In genomic region chr19:29247912-29248311, GRCh38 we compare ENCODE assay signal across 14 cellular contexts. TPM values are rescaled to one million over a fixed set of nuclear protein-coding genes. Genes with fewer than 3 reads are reported as not detected.
A peak's percentile ranks its signal among the peaks of the same experiment; 100 is the strongest.
DNase-seq lines count a peak whose midpoint lies in the region; ATAC-seq and TF ChIP-seq lines count a peak whose summit lies in the region.
"Had no signal": no experiment of that assay in that cellular context is flagged by ENCODE, and none has a peak within 500 bp of the region (broad histone marks: within the 10 kb centered on the region; RNA-seq: fewer than 3 reads in every experiment).

No MANE protein-coding gene starts in this region.

- H3K36me3 Mint-ChIP-seq in activated T-cell treated with anti-CD3 and anti-CD28 coated beads, Interleukin-2, amount 50 U/mL, for 4 hours (ENCODE audit: insufficient read depth) = no peaks in the 10 kb centered on the region
- H3K36me3 Mint-ChIP-seq in osteocyte (ENCODE audit: unreplicated experiment) = no peaks in the 10 kb centered on the region

- TF ChIP-seq CTCF in HEK293 (tag by site-specific recombination; IDR thresholded peaks at IDR 0.05) (no peak), RWPE1 (conservative IDR thresholded peaks at IDR 0.05; ENCODE audit: low read depth) (no peak), osteocyte (IDR thresholded peaks at IDR 0.05) (no peak)

- peak; percentile 39 for DNase-seq in AG20443 (ENCODE audit: low spot score)
- peak; percentile 11 for DNase-seq in astrocyte of the hippocampus (ENCODE audit: low read depth, low spot score)
- peak; percentile 20 for DNase-seq in myocyte (ENCODE audit: low read depth)
- DNase-seq in RWPE1 (ENCODE audit: low spot score) = no peak
- no peak for DNase-seq in activated T-cell treated with anti-CD3 and anti-CD28 coated beads, Interleukin-2, amount 50 U/mL, for 4 hours
- DNase-seq in osteocyte (ENCODE audit: extremely low spot score, unreplicated experiment) = no peak
- no peak for DNase-seq in T-helper 1 cell
- DNase-seq: AML-193, pancreas had no signal

- H3K4me3 Mint-ChIP-seq in activated T-cell treated with anti-CD3 and anti-CD28 coated beads, Interleukin-2, amount 50 U/mL, for 4 hours = no peak overlapping the region
- H3K4me3 Mint-ChIP-seq in osteocyte (ENCODE audit: unreplicated experiment) = no peak overlapping the region

- H3K27ac ChIP-seq in HEK293 (ENCODE audit: extremely low read depth, low read depth, low read length) (no peak overlapping the region), RWPE1 (no peak overlapping the region)
- H3K27ac ChIP-seq: breast epithelium, pancreas, suprapubic skin had no signal

- peaks cover 23% of the 10 kb centered on the region for H3K27me3 Mint-ChIP-seq in activated T-cell treated with anti-CD3 and anti-CD28 coated beads, Interleukin-2, amount 50 U/mL, for 4 hours (ENCODE audit: low read depth)
- peaks cover 4% of the 10 kb centered on the region for H3K27me3 Mint-ChIP-seq in osteocyte (ENCODE audit: unreplicated experiment)

- no peaks in the 10 kb centered on the region for H3K9me3 ChIP-seq in HEK293 (ENCODE audit: control insufficient read depth, insufficient read depth, low read depth, low read length)
- H3K9me3 ChIP-seq: breast epithelium, Caco-2, pancreas, suprapubic skin had no signal

- POLR2A ChIA-PET in HEK293 (lab: Yijun Ruan, JAX) = no interaction called here
- POLR2A ChIA-PET in RWPE1 (lab: Yijun Ruan, JAX; ENCODE audit: low non-redundant PET) = no interaction called here

- H3K36me3 ChIP-seq in HEK293 (ENCODE audit: control insufficient read depth in 2 of 2, insufficient read depth in 1 of 2, low read length in 2 of 2) = no peaks in the 10 kb centered on the region
- H3K36me3 ChIP-seq: breast epithelium, pancreas, suprapubic skin had no signal

- no peak overlapping the region for H3K27ac Mint-ChIP-seq in osteocyte (ENCODE audit: unreplicated experiment)

- CTCF ChIA-PET in HEK293 (lab: Yijun Ruan, JAX) (interaction anchor here (0.5 to 3.2 kb wide), 7 partner anchors 9 to 347 kb away, joined by 3 to 15 read pairs (median 4); no protein-coding TSS in a partner anchor), RWPE1 (lab: Yijun Ruan, JAX) (interaction anchor here (0.5 to 1.2 kb wide), 2 partner anchors 15 kb away, joined by 3 read pairs; no protein-coding TSS in a partner anchor)

- no peak overlapping the region for H3K4me3 ChIP-seq in HEK293 (ENCODE audit: low read depth, low read length)
- H3K4me3 ChIP-seq: breast epithelium, pancreas, suprapubic skin had no signal

- H3K9me3 Mint-ChIP-seq in activated T-cell treated with anti-CD3 and anti-CD28 coated beads, Interleukin-2, amount 50 U/mL, for 4 hours = no peaks in the 10 kb centered on the region
- no peaks in the 10 kb centered on the region for H3K9me3 Mint-ChIP-seq in osteocyte (ENCODE audit: unreplicated experiment)

- peaks cover 3% of the 10 kb centered on the region; the same call in 1 of the 2 replicates for H3K4me1 ChIP-seq in HEK293 (ENCODE audit: control insufficient read depth, insufficient read depth, low read length)
- H3K4me1 ChIP-seq: breast epithelium, Caco-2, pancreas had no signal

- ATAC-seq in activated T-cell treated with anti-CD3 and anti-CD28 coated beads, Interleukin-2, amount 50 U/mL, for 4 hours = no peak
- ATAC-seq: activated CD4-positive, CD25-positive, alpha-beta regulatory T cell treated with anti-CD3 and anti-CD28 coated beads, Interleukin-2, amount 50 U/mL, for 24 hours; pancreas had no signal

- no peaks in the 10 kb centered on the region for H3K4me1 Mint-ChIP-seq in activated T-cell treated with anti-CD3 and anti-CD28 coated beads, Interleukin-2, amount 50 U/mL, for 4 hours (ENCODE audit: low read depth)
- no peaks in the 10 kb centered on the region for H3K4me1 Mint-ChIP-seq in osteocyte (ENCODE audit: unreplicated experiment)

TF ChIP-seq in HEK293, 187 proteins besides CTCF, POLR2A, EP300 and RAD21:
- TF ChIP-seq ZIC2 (tag by site-specific recombination; IDR thresholded peaks at IDR 0.05) (peak; percentile 96), TSHZ1 (tag by site-specific recombination; IDR thresholded peaks at IDR 0.05; ENCODE audit: borderline replicate concordance) (no peak), ZNF112 (tag by site-specific recombination; IDR thresholded peaks at IDR 0.05) (no peak), EGR2 (tag by site-specific recombination; IDR thresholded peaks at IDR 0.05; ENCODE audit: low read depth) (peak; percentile 35; the same call in 1 of the 2 replicates), ZFHX2 (tag by site-specific recombination; conservative IDR thresholded peaks at IDR 0.05) (peak; percentile 79), SCRT1 (tag by site-specific recombination; IDR thresholded peaks at IDR 0.05; ENCODE audit: borderline replicate concordance) (no peak)

RNA-seq across cellular contexts. Expression of gene UQCRFS1, which starts 35.0 kb away (rescaled TPM):
- total RNA-seq in myocyte (49.6 and 65.4 TPM in 2 replicates), osteocyte (25.4 and 25.6 TPM in 2 replicates)
- polyA plus RNA-seq in myocyte (2012) = 43.6 TPM
- total RNA-seq in activated T-cell treated with anti-CD3 and anti-CD28 coated beads, Interleukin-2, amount 50 U/mL, for 4 hours = 10 to 100 TPM; 45.8 to 57.6 (median 52.3) TPM

Comparison
In these comparisons a context has a peak if more than half of its experiments do, and no peak if none do; other contexts are left out.
1. DNase-seq: peak in AG20443 (single experiment), astrocyte of the hippocampus (single experiment) and myocyte (single experiment); none in RWPE1 (single experiment), activated T-cell treated with anti-CD3 and anti-CD28 coated beads, Interleukin-2, amount 50 U/mL, for 4 hours (single experiment), osteocyte (single experiment) and T-helper 1 cell (0 of 5).